ENCODE assay signal across 12 cellular contexts in the genomic region with DNA sequence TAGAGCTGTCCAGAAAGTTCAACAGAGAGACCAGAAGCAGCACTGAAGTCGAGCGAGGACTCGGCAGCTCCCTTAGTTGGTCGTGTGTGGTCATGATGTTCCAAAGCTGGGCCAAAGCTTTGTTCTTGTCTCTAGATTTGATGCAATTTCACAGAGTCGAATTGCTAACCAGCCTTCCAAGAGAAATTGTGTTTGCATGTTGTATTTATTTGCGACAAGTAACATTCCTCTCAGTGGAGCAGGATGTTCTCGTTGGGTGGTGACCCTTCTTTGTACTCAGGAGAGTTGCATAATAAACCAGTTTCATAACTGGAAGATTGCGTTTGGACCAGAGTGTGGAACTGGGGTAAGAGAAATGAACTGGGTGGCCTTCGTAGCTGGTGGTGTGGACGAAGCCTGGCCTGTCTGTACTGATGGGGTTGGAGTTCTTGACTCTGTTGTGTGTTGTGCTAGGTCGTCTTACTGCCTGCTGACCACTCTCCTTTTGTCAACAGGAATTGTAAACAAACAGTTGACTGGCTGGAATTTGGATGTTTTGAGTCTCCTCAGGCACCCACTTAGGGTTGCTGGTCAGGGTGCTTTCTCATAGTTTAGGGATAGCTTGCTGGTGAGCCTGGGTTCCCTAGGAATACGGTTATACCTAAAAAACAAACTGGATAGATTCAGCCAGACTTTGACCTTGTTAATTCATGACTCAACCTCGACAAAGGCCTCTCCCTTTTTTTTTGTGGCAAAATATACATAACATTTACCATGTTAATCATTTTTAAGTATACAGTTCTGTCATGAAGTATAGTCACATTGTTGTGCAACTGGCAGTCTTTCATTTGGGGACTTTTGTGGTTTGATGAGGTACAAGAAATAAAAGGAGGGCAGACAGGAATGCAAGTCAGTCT. TPM values are rescaled to one million over a fixed set of nuclear protein-coding genes. Genes with fewer than 3 reads are reported as not detected.
DNase-seq lines count a peak whose midpoint lies in the region; ATAC-seq, FAIRE-seq and TF ChIP-seq lines count a peak whose summit lies in the region.
"Had no signal": no experiment of that assay in that cellular context is flagged by ENCODE, and none has a peak within 500 bp of the region (broad histone marks: within the 10 kb centered on the region; RNA-seq: fewer than 3 reads in every experiment).

No MANE protein-coding gene starts in this region.

- H4K20me1 ChIP-seq in SK-N-SH (ENCODE audit: insufficient read depth) (no peaks in the 10 kb centered on the region), HepG2 (ENCODE audit: insufficient read depth, low read length) (peaks cover 3% of the 10 kb centered on the region; the same call in 1 of the 2 replicates)

- CTCF ChIA-PET in SK-N-SH (lab: Yijun Ruan, JAX) (interaction anchor here (0.7 to 2.3 kb wide), 9 partner anchors 10 to 505 kb away, joined by 3 to 12 read pairs (median 3); no protein-coding TSS in a partner anchor), HepG2 (lab: Yijun Ruan, JAX; ENCODE audit: low intra/inter-chr PET ratio, low total read pairs) (no interaction called here)

- WGBS in SK-N-SH (ENCODE audit: low lambda C conversion rate): 79% methylated on average over 13 of the region's 13 CpGs
- WGBS in body of pancreas, 2 donors: 58 to 61% methylated on average over 13 of the region's 13 CpGs
- WGBS in HepG2 (ENCODE audit: low lambda C conversion rate): 3% methylated on average over 13 of the region's 13 CpGs
- WGBS in transverse colon (ENCODE audit: low coverage in 1 of 2), 2 donors: 49 to 69% methylated on average over 8 to 13 of the region's 13 CpGs

- peaks cover 0 to 9% of the 10 kb centered on the region in 2 experiments; a peak in 2 of 4 replicates for H3K4me1 ChIP-seq in SK-N-SH (ENCODE audit: control insufficient read depth in 1 of 2, insufficient read depth in 2 of 2, low read depth in 1 of 2, low read length in 1 of 2)
- H3K4me1 ChIP-seq in body of pancreas: peaks cover 4% of the 10 kb centered on the region
- peaks cover 40% of the 10 kb centered on the region for H3K4me1 ChIP-seq in HepG2 (ENCODE audit: insufficient read depth, low read length)
- H3K4me1 ChIP-seq in transverse colon: peaks cover 0 to 27% (median 13%) of the 10 kb centered on the region in 4 donors

- TF ChIP-seq EP300 in SK-N-SH (IDR thresholded peaks at IDR 0.05; ENCODE audit: borderline replicate concordance in 1 of 2, low read depth in 1 of 2, low read length in 1 of 2) (no peak), HepG2 (IDR thresholded peaks at IDR 0.05; ENCODE audit: low read depth in 2 of 2, low read length in 2 of 2) (peak in 1 of 2 experiments; percentile 31; a peak in 1 of 4 replicates), HepG2 (CRISPR knock-in tag; IDR thresholded peaks at IDR 0.05; ENCODE audit: borderline replicate concordance) (no peak; the same call in 1 of the 2 replicates), transverse colon (IDR thresholded peaks at IDR 0.05; ENCODE audit: low read depth) (no peak)

- FAIRE-seq in HepG2 (lab: Jason Lieb, UNC): peak; percentile 81
- FAIRE-seq: H54 had no signal

- no peak overlapping the region for H2AFZ ChIP-seq in SK-N-SH (ENCODE audit: low read depth)
- no peak overlapping the region for H2AFZ ChIP-seq in HepG2 (ENCODE audit: low read length)

- H3K9me2 ChIP-seq in SK-N-SH: no peaks in the 10 kb centered on the region

- POLR2A ChIA-PET in SK-N-SH (lab: Yijun Ruan, JAX): no interaction called here
- POLR2A ChIA-PET in HepG2 (lab: Yijun Ruan, JAX): interaction anchor here (0.9 to 1.5 kb wide), 3 partner anchors 8 to 82 kb away, joined by 3 to 6 read pairs (median 4); partner anchors contain the start of gene TRMT61B

- H3K4me2 ChIP-seq in SK-N-SH: no peak overlapping the region
- peak overlapping the region; percentile 69 for H3K4me2 ChIP-seq in HepG2 (ENCODE audit: low read depth, low read length)

- in situ Hi-C loops in HepG2 (cut with HindIII; ENCODE audit: extremely low pct_ligation_motif_present, low pct_unique_long_range_greater_than_20kb) (loop anchor here (25.0 kb wide), 1 partner anchor 1110 kb away; no protein-coding TSS in a partner anchor), transverse colon (cut with MboI; ENCODE audit: low pct_ligation_motif_present in 1 of 4, low pct_unique_long_range_greater_than_20kb in 1 of 4, low sequenced_read_pairs in 3 of 4) (loop anchor here in 3 of 4 donors (10.0 to 25.0 kb wide), 2 partner anchors 243 to 885 kb away; no protein-coding TSS in a partner anchor)

- intact Hi-C loops in body of pancreas (cut with DNase I) (no loop called here), HepG2 (cut with micrococcal nuclease; ENCODE audit: unreplicated experiment) (loop anchor here (10.0 kb wide), 1 partner anchor 893 kb away; no protein-coding TSS in a partner anchor), transverse colon (cut with DNase I; ENCODE audit: low total_unique reads) (loop anchor here (10.0 kb wide), 1 partner anchor 63 kb away; no protein-coding TSS in a partner anchor)

- H3K36me3 ChIP-seq in SK-N-SH (replicated peaks in 1 of 2; ENCODE audit: control insufficient read depth in 1 of 2, insufficient read depth in 2 of 2, low read length in 1 of 2) (peaks cover 22 to 25% of the 10 kb centered on the region in 2 experiments), body of pancreas (replicated peaks in 1 of 2; ENCODE audit: insufficient read depth in 1 of 2, low read depth in 2 of 2) (peaks cover 0 to 6% of the 10 kb centered on the region in 2 donors), HepG2 (replicated peaks in 1 of 2; ENCODE audit: control insufficient read depth in 1 of 2, insufficient read depth in 2 of 2, low read length in 2 of 2) (peaks cover 4 to 13% of the 10 kb centered on the region in 2 experiments; a peak in 4 of 5 replicates), transverse colon (peaks cover 0 to 16% (median 5%) of the 10 kb centered on the region in 4 donors)

- H3K27me3 ChIP-seq in SK-N-SH (ENCODE audit: insufficient read depth): no peaks in the 10 kb centered on the region
- H3K27me3 ChIP-seq in body of pancreas: no peaks in the 10 kb centered on the region
- no peaks in the 10 kb centered on the region for H3K27me3 ChIP-seq in HepG2 (ENCODE audit: control insufficient read depth in 1 of 2, insufficient read depth in 2 of 2, low read length in 2 of 2)
- H3K27me3 ChIP-seq in transverse colon: no peaks in the 10 kb centered on the region

- H3K27ac ChIP-seq in SK-N-SH (ENCODE audit: low read depth in 2 of 2, low read length in 1 of 2): no peak overlapping the region
- peak overlapping the region in 1 of 4 donors; percentile 58 for H3K27ac ChIP-seq in body of pancreas
- H3K27ac ChIP-seq in HepG2 (ENCODE audit: extremely low read length, insufficient read depth, low read length): peak overlapping the region; percentile 26
- H3K27ac ChIP-seq in transverse colon: peak overlapping the region; percentile 42 to 68 (median 51)

- H3K79me2 ChIP-seq in SK-N-SH (ENCODE audit: insufficient read depth): no peaks in the 10 kb centered on the region
- no peaks in the 10 kb centered on the region for H3K79me2 ChIP-seq in HepG2 (ENCODE audit: insufficient read depth, low read length)

- peaks cover 15% of the 10 kb centered on the region for H3F3A ChIP-seq in SK-N-SH (replicated peaks; ENCODE audit: insufficient read depth)

- no peak for TF ChIP-seq POLR2A in body of pancreas (IDR thresholded peaks at IDR 0.05)
- no peak for TF ChIP-seq POLR2A in HepG2 (IDR thresholded peaks at IDR 0.05; ENCODE audit: insufficient read depth in 1 of 2, low read depth in 2 of 2, low read length in 2 of 2)
- no peak for TF ChIP-seq POLR2A in transverse colon (IDR thresholded peaks at IDR 0.05)

- H3K9me3 ChIP-seq in SK-N-SH (no peaks in the 10 kb centered on the region), body of pancreas (no peaks in the 10 kb centered on the region), HepG2 (ENCODE audit: low read length) (peaks cover 6% of the 10 kb centered on the region; the same call in 1 of the 2 replicates), transverse colon (no peaks in the 10 kb centered on the region)

- H3K9ac ChIP-seq in SK-N-SH (no peak overlapping the region), HepG2 (ENCODE audit: insufficient read depth, low read depth, low read length) (peak overlapping the region; percentile 8; the same call in 1 of the 2 replicates)

- H3K4me3 ChIP-seq in SK-N-SH (ENCODE audit: low read depth in 2 of 2, low read length in 1 of 2) (no peak overlapping the region), body of pancreas (no peak overlapping the region), HepG2 (replicated peaks in 1 of 3; ENCODE audit: insufficient read depth in 1 of 3, low read depth in 2 of 3, low read length in 3 of 3) (peak overlapping the region; percentile 7 to 35 (median 8); a peak in 3 of 6 replicates), transverse colon (no peak overlapping the region)

- no peak for TF ChIP-seq CTCF in SK-N-SH (IDR thresholded peaks at IDR 0.05)
- no peak for TF ChIP-seq CTCF in body of pancreas (IDR thresholded peaks at IDR 0.05)
- TF ChIP-seq CTCF in HepG2 (CRISPR knock-in tag; IDR thresholded peaks at IDR 0.05): no peak
- TF ChIP-seq CTCF in transverse colon (IDR thresholded peaks at IDR 0.05): no peak

- DNase-seq in SK-N-SH: no peak
- peak in 2 of 4 donors; percentile 9 to 46 for DNase-seq in body of pancreas
- peak; percentile 85 for DNase-seq in HepG2 (ENCODE audit: low spot score)
- DNase-seq in transverse colon: no peak
- DNase-seq in epidermal melanocyte (ENCODE audit: insufficient read length, low spot score): no peak
- DNase-seq: activated CD4-positive, alpha-beta T cell treated with anti-CD3 and anti-CD28 coated beads, Interleukin-2, amount 50 U/mL, for 4 hours; stimulated activated CD4-positive, alpha-beta T cell treated with anti-CD3 and anti-CD28 coated beads, Interleukin-2, amount 100 ng/mL, for 24 hours had no signal

- ATAC-seq in SK-N-SH treated with all-trans-retinoic acid at 6 μM for 48 hours (peak; percentile 6; the same call in 1 of the 3 replicates), body of pancreas (peak; percentile 41), HepG2 (peak; percentile 69), GM21529 (IDR thresholded peaks at IDR 0.05; ENCODE audit: unreplicated experiment) (no peak), GM18858 (IDR thresholded peaks at IDR 0.05; ENCODE audit: unreplicated experiment) (no peak)

- no TSS peak for BruUV-seq in HepG2 (replicated peaks; lab: Mats Ljungman, UMichigan)

- TF ChIP-seq RAD21 in SK-N-SH (IDR thresholded peaks at IDR 0.05; ENCODE audit: low read length) (no peak), HepG2 (CRISPR knock-in tag; IDR thresholded peaks at IDR 0.05) (no peak)

RNA-seq across cellular contexts. Expression of gene TOGARAM2, which starts 28.9 kb away (rescaled TPM):
- polyA plus RNA-seq in SK-N-SH (2012; rRNA removed): 0.10 and 0.69 TPM in 2 replicates
- 0.06 and 0.13 TPM in 2 replicates for polyA plus RNA-seq in SK-N-SH (2012; cell fraction: cytosol; rRNA removed)
- polyA plus RNA-seq in SK-N-SH (2012; cell fraction: nucleus; rRNA removed): 1.1 and 2.5 TPM in 2 replicates
- total RNA-seq in body of pancreas: under 1 TPM in 1 of 2 donors, not detected in 1; 0.26 TPM
- under 0.01 TPM in 1 of 2 replicates, not detected in the other for total RNA-seq in HepG2 (2016; rRNA removed; fragmentation: Illumina TruSeq; extraction: Trizol)
- not detected in 2 replicates for total RNA-seq in HepG2 (2016; cell fraction: cytosol; rRNA removed; fragmentation: Illumina TruSeq; extraction: Trizol; ENCODE audit: low read depth)
- total RNA-seq in HepG2 (2016; cell fraction: insoluble cytoplasmic fraction; rRNA removed; fragmentation: Illumina TruSeq; extraction: Trizol): not detected in 2 replicates
- total RNA-seq in HepG2 (2016; cell fraction: membrane; rRNA removed; fragmentation: Illumina TruSeq; extraction: Trizol): not detected in 2 replicates
- 0.06 and 0.19 TPM in 2 replicates for total RNA-seq in HepG2 (2016; cell fraction: nucleus; rRNA removed; fragmentation: Illumina TruSeq; extraction: Trizol)
- polyA plus RNA-seq in HepG2 (2011; rRNA removed): 0.05 TPM in 2 replicates
- 0.04 and 0.13 TPM in 2 replicates for polyA plus RNA-seq in HepG2 (2011; cell fraction: cytosol; rRNA removed)
- 0.36 and 0.74 TPM in 2 replicates for polyA plus RNA-seq in HepG2 (2011; cell fraction: nucleus; rRNA removed)
- polyA plus RNA-seq in HepG2 (2012): 0.04 TPM in 1 of 2 replicates, not detected in the other
- polyA plus RNA-seq in HepG2 (2016; cell fraction: cytosol; fragmentation: Illumina TruSeq; extraction: Trizol; ENCODE audit: low read depth): not detected in 2 replicates
- polyA plus RNA-seq in HepG2 (2016; cell fraction: insoluble cytoplasmic fraction; fragmentation: Illumina TruSeq; extraction: Trizol; ENCODE audit: low read depth): not detected in 2 replicates
- not detected in 2 replicates for polyA plus RNA-seq in HepG2 (2016; cell fraction: membrane; fragmentation: Illumina TruSeq; extraction: Trizol; ENCODE audit: low read depth)
- 0.61 TPM in 1 of 2 replicates, not detected in the other for polyA plus RNA-seq in HepG2 (2016; cell fraction: nucleus; fragmentation: Illumina TruSeq; extraction: Trizol; ENCODE audit: insufficient read depth, low read depth)
- polyA minus RNA-seq in HepG2 (2011; rRNA and poly(A)+ RNA removed; ENCODE audit: low replicate concordance): 0.02 and 1.6 TPM in 2 replicates
- polyA minus RNA-seq in HepG2 (2011; cell fraction: cytosol; rRNA and poly(A)+ RNA removed): not detected in 2 replicates
- polyA minus RNA-seq in HepG2 (2011; cell fraction: nucleus; rRNA and poly(A)+ RNA removed): 1.0 TPM in 1 of 2 replicates, not detected in the other
- total RNA-seq in transverse colon: 1 to 10 TPM in 2 of 4 donors, under 1 TPM in 1, not detected in 1; 0.79 to 7.1 (median 3.1) TPM
- total RNA-seq: dermis blood vessel endothelial cell had no signal

RNA-seq across cellular contexts. Expression of gene WDR43, which starts 57.7 kb away (rescaled TPM):
- polyA plus RNA-seq in SK-N-SH (2012; rRNA removed) (35.1 and 48.5 TPM in 2 replicates), HepG2 (2011; rRNA removed) (88.9 and 121 TPM in 2 replicates)
- polyA plus RNA-seq in SK-N-SH (2012; cell fraction: cytosol; rRNA removed): 50.9 and 56.2 TPM in 2 replicates
- polyA plus RNA-seq in SK-N-SH (2012; cell fraction: nucleus; rRNA removed): 18.7 and 46.9 TPM in 2 replicates
- total RNA-seq in body of pancreas (10 to 100 TPM; 15.3 to 21.8 TPM), HepG2 (2016; rRNA removed; fragmentation: Illumina TruSeq; extraction: Trizol) (167 and 253 TPM in 2 replicates), transverse colon (100 to 1,000 TPM in 1 of 4 donors, 10 to 100 TPM in 3; 15.8 to 399 (median 46.0) TPM)
- total RNA-seq in HepG2 (2016; cell fraction: cytosol; rRNA removed; fragmentation: Illumina TruSeq; extraction: Trizol; ENCODE audit: low read depth): 59.9 and 79.6 TPM in 2 replicates
- total RNA-seq in HepG2 (2016; cell fraction: insoluble cytoplasmic fraction; rRNA removed; fragmentation: Illumina TruSeq; extraction: Trizol): 172 and 225 TPM in 2 replicates
- 56.9 and 74.1 TPM in 2 replicates for total RNA-seq in HepG2 (2016; cell fraction: membrane; rRNA removed; fragmentation: Illumina TruSeq; extraction: Trizol)
- 121 and 138 TPM in 2 replicates for total RNA-seq in HepG2 (2016; cell fraction: nucleus; rRNA removed; fragmentation: Illumina TruSeq; extraction: Trizol)
- 39.8 and 64.9 TPM in 2 replicates for polyA plus RNA-seq in HepG2 (2011; cell fraction: cytosol; rRNA removed)
- 67.2 and 70.8 TPM in 2 replicates for polyA plus RNA-seq in HepG2 (2011; cell fraction: nucleus; rRNA removed)
- 60.3 and 80.3 TPM in 2 replicates for polyA plus RNA-seq in HepG2 (2012)
- 9.5 and 10.8 TPM in 2 replicates for polyA plus RNA-seq in HepG2 (2016; cell fraction: cytosol; fragmentation: Illumina TruSeq; extraction: Trizol; ENCODE audit: low read depth)
- 143 and 154 TPM in 2 replicates for polyA plus RNA-seq in HepG2 (2016; cell fraction: insoluble cytoplasmic fraction; fragmentation: Illumina TruSeq; extraction: Trizol; ENCODE audit: low read depth)
- polyA plus RNA-seq in HepG2 (2016; cell fraction: membrane; fragmentation: Illumina TruSeq; extraction: Trizol; ENCODE audit: low read depth): 17.2 and 23.0 TPM in 2 replicates
- polyA plus RNA-seq in HepG2 (2016; cell fraction: nucleus; fragmentation: Illumina TruSeq; extraction: Trizol; ENCODE audit: insufficient read depth, low read depth): 126 and 131 TPM in 2 replicates
- 88.1 and 150 TPM in 2 replicates for polyA minus RNA-seq in HepG2 (2011; rRNA and poly(A)+ RNA removed; ENCODE audit: low replicate concordance)
- 100 and 113 TPM in 2 replicates for polyA minus RNA-seq in HepG2 (2011; cell fraction: cytosol; rRNA and poly(A)+ RNA removed)
- polyA minus RNA-seq in HepG2 (2011; cell fraction: nucleus; rRNA and poly(A)+ RNA removed): 160 and 248 TPM in 2 replicates

Comparison
In these comparisons a context has a peak if more than half of its experiments do, and no peak if none do; other contexts are left out.
1. ATAC-seq: peak in SK-N-SH treated with all-trans-retinoic acid at 6 μM for 48 hours (single experiment), body of pancreas (single experiment) and HepG2 (single experiment); none in GM21529 (single experiment) and GM18858 (single experiment).
2. H3K27ac ChIP-seq: peak in HepG2 (single experiment) and transverse colon (4 of 4); none in SK-N-SH (0 of 2).
3. H3K4me3 ChIP-seq: peak in HepG2 (3 of 3); none in SK-N-SH (0 of 2), body of pancreas (0 of 2) and transverse colon (0 of 4).